ENCODE assay signal across 32 cellular contexts in the genomic region with DNA sequence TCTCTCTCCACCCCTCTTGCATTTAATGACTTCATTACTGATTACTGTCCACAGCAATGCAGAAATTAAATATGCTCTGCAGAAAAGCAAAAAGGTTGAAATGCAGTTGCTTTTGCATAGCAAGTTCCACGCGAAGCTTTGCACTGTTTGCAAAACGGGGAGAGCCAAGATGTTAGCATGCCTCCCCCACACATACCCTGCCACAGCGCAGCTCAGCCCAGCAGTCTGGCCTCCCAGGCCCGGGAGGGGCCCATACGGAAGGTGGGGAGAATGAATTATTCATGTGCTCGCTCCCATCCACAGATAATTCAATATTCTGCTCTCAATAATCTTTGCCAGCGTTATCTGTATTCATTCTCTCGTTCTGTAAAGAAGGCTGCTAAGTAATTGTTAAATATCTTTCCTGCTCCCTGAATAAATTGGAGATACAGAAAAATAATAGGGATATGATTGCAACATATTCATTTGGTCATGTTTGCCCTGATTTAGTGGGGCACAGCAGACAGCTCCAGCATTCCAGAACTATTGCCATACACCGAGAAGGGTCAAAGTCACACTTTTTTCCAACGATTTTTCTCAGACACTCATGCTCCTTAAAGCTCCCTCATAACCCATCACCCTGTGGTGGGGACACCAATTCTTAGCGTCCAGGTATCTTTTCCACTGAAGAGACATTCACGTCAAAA.
"Had no signal": no experiment of that assay in that cellular context is flagged by ENCODE, and none has a peak within 500 bp of the region (broad histone marks: within the 10 kb centered on the region; RNA-seq: fewer than 3 reads in every experiment).

No MANE protein-coding gene starts in this region.

- H3K9me3 Mint-ChIP-seq: activated CD4-positive, alpha-beta memory T cell treated with anti-CD3 and anti-CD28 coated beads for 36 hours; activated CD4-positive, alpha-beta T cell treated with anti-CD3 and anti-CD28 coated beads, Interleukin-2, amount 10 ng/mL, durations not matched to agents 24 days and 14 days; activated naive CD4-positive, alpha-beta T cell treated with anti-CD3 and anti-CD28 coated beads, Interleukin-2, amount 10 ng/mL, durations not matched to agents 7 days and 5 days; activated naive CD8-positive, alpha-beta T cell treated with anti-CD3 and anti-CD28 coated beads, Interleukin-2, amount 10 ng/mL, durations not matched to agents 7 days and 5 days; activated T-helper 1 cell treated with anti-CD3 and anti-CD28 coated beads, Interleukin-12 subunit alpha, Interleukin-12 subunit beta, Interleukin-2, Interleukin-4 antibody, amounts not matched to agents 30 ng/mL and 10 ng/mL and 1 ng/mL, durations not matched to agents 14 hours and 24 hours and 36 hours; activated T-helper 2 cell treated with anti-CD3 and anti-CD28 coated beads, Interferon-gamma antibody, Interleukin-2, Interleukin-4, amounts not matched to agents 10 μg/mL and 5 μg/mL and 100 μg/mL, durations not matched to agents 14 hours and 24 hours and 36 hours had no signal

- H3K36me3 Mint-ChIP-seq: activated CD4-positive, alpha-beta memory T cell treated with anti-CD3 and anti-CD28 coated beads for 36 hours; activated CD8-positive, alpha-beta memory T cell treated with anti-CD3 and anti-CD28 coated beads, Interleukin-2, amount 10 ng/mL, durations not matched to agents 7 days and 5 days; activated naive CD4-positive, alpha-beta T cell treated with anti-CD3 and anti-CD28 coated beads, Interleukin-2, amount 10 ng/mL, durations not matched to agents 7 days and 5 days; activated naive CD4-positive, alpha-beta T cell treated with anti-CD3 and anti-CD28 coated beads, Interleukin-2, amount 50 U/mL, for 72 hours; activated naive CD8-positive, alpha-beta T cell treated with anti-CD3 and anti-CD28 coated beads, Interleukin-2, amount 10 ng/mL, durations not matched to agents 7 days and 5 days; brain had no signal

- H3K27ac ChIP-seq: ascending aorta, breast epithelium, cardiac muscle cell, colonic mucosa, epithelial cell of prostate, esophagus squamous epithelium, gastroesophageal sphincter had no signal

- H3K27me3 Mint-ChIP-seq: activated CD4-positive, alpha-beta memory T cell treated with anti-CD3 and anti-CD28 coated beads for 36 hours; activated CD4-positive, alpha-beta T cell treated with anti-CD3 and anti-CD28 coated beads for 36 hours; activated CD4-positive, alpha-beta T cell treated with anti-CD3 and anti-CD28 coated beads, Interleukin-2, amount 10 ng/mL, durations not matched to agents 24 days and 14 days; activated CD8-positive, alpha-beta memory T cell treated with anti-CD3 and anti-CD28 coated beads, Interleukin-2, amount 10 ng/mL, durations not matched to agents 7 days and 5 days; activated naive CD8-positive, alpha-beta T cell treated with anti-CD3 and anti-CD28 coated beads, Interleukin-2, amount 10 ng/mL, durations not matched to agents 7 days and 5 days had no signal

- H3K9me3 ChIP-seq: ascending aorta, breast epithelium, colonic mucosa, esophagus squamous epithelium, gastroesophageal sphincter had no signal

- H3K36me3 ChIP-seq: ascending aorta, breast epithelium, cardiac muscle cell, colonic mucosa, esophagus squamous epithelium, gastroesophageal sphincter had no signal

- H3K4me3 ChIP-seq: ascending aorta, breast epithelium, cardiac muscle cell, colonic mucosa, esophagus squamous epithelium, gastroesophageal sphincter had no signal

- DNase-seq: activated CD4-positive, alpha-beta memory T cell treated with anti-CD3 and anti-CD28 coated beads for 36 hours; activated CD4-positive, alpha-beta T cell treated with anti-CD3 and anti-CD28 coated beads for 36 hours; activated CD4-positive, alpha-beta T cell treated with anti-CD3 and anti-CD28 coated beads, Interleukin-2, amount 10 ng/mL, durations not matched to agents 24 days and 14 days; activated CD4-positive, CD25-positive, alpha-beta regulatory T cell; activated CD4-positive, CD25-positive, alpha-beta regulatory T cell treated with anti-CD3 and anti-CD28 coated beads, Interleukin-2, amount 50 U/mL, for 72 hours; activated CD8-positive, alpha-beta memory T cell treated with anti-CD3 and anti-CD28 coated beads, Interleukin-2, amount 10 ng/mL, durations not matched to agents 7 days and 5 days; activated CD8-positive, alpha-beta memory T cell treated with anti-CD3 and anti-CD28 coated beads, Interleukin-2, amount 50 U/mL, for 4 hours; activated CD8-positive, alpha-beta T cell treated with anti-CD3 and anti-CD28 coated beads, Interleukin-2, amount 10 ng/mL, durations not matched to agents 7 days and 5 days; activated effector memory CD4-positive, alpha-beta T cell treated with anti-CD3 and anti-CD28 coated beads, Interleukin-2, amount 50 U/mL, for 16 hours; activated naive CD4-positive, alpha-beta T cell; activated naive CD4-positive, alpha-beta T cell treated with anti-CD3 and anti-CD28 coated beads, Interleukin-2, amount 10 ng/mL, durations not matched to agents 7 days and 5 days; activated naive CD8-positive, alpha-beta T cell treated with anti-CD3 and anti-CD28 coated beads, Interleukin-2, amount 10 ng/mL, durations not matched to agents 7 days and 5 days; activated T-cell treated with anti-CD3 and anti-CD28 coated beads, Interleukin-2, amount 50 U/mL, for 1 hour; activated T-cell treated with anti-CD3 and anti-CD28 coated beads, Interleukin-2, amount 50 U/mL, for 48 hours; central memory CD4-positive, alpha-beta T cell; cerebellar nuclear complex; colonic mucosa; effector CD8-positive, alpha-beta T cell; esophagus squamous epithelium; foreskin melanocyte; T-helper 2 cell had no signal

- H3K4me3 Mint-ChIP-seq: activated CD4-positive, alpha-beta memory T cell treated with anti-CD3 and anti-CD28 coated beads for 36 hours; activated CD4-positive, alpha-beta T cell treated with anti-CD3 and anti-CD28 coated beads for 36 hours; activated CD4-positive, alpha-beta T cell treated with anti-CD3 and anti-CD28 coated beads, Interleukin-2, amount 10 ng/mL, durations not matched to agents 24 days and 14 days; activated CD8-positive, alpha-beta memory T cell treated with anti-CD3 and anti-CD28 coated beads, Interleukin-2, amount 10 ng/mL, durations not matched to agents 7 days and 5 days; activated CD8-positive, alpha-beta T cell treated with anti-CD3 and anti-CD28 coated beads, Interleukin-2, amount 10 ng/mL, durations not matched to agents 7 days and 5 days; activated naive CD4-positive, alpha-beta T cell treated with anti-CD3 and anti-CD28 coated beads, Interleukin-2, amount 10 ng/mL, durations not matched to agents 7 days and 5 days; activated naive CD8-positive, alpha-beta T cell treated with anti-CD3 and anti-CD28 coated beads, Interleukin-2, amount 10 ng/mL, durations not matched to agents 7 days and 5 days; activated T-helper 1 cell treated with anti-CD3 and anti-CD28 coated beads, Interleukin-12 subunit alpha, Interleukin-12 subunit beta, Interleukin-2, Interleukin-4 antibody, amounts not matched to agents 30 ng/mL and 10 ng/mL and 1 ng/mL, durations not matched to agents 14 hours and 24 hours and 36 hours; brain had no signal

- H3K27ac Mint-ChIP-seq: activated CD4-positive, alpha-beta memory T cell treated with anti-CD3 and anti-CD28 coated beads for 36 hours; activated CD4-positive, alpha-beta T cell treated with anti-CD3 and anti-CD28 coated beads for 36 hours; activated CD4-positive, alpha-beta T cell treated with anti-CD3 and anti-CD28 coated beads, Interleukin-2, amount 10 ng/mL, durations not matched to agents 24 days and 14 days; activated CD8-positive, alpha-beta memory T cell treated with anti-CD3 and anti-CD28 coated beads, Interleukin-2, amount 10 ng/mL, durations not matched to agents 7 days and 5 days; activated CD8-positive, alpha-beta T cell treated with anti-CD3 and anti-CD28 coated beads, Interleukin-2, amount 10 ng/mL, durations not matched to agents 7 days and 5 days; activated naive CD4-positive, alpha-beta T cell treated with anti-CD3 and anti-CD28 coated beads, Interleukin-2, amount 10 ng/mL, durations not matched to agents 7 days and 5 days; activated naive CD4-positive, alpha-beta T cell treated with anti-CD3 and anti-CD28 coated beads, Interleukin-2, amount 50 U/mL, for 72 hours; activated naive CD8-positive, alpha-beta T cell treated with anti-CD3 and anti-CD28 coated beads, Interleukin-2, amount 10 ng/mL, durations not matched to agents 7 days and 5 days; activated T-helper 1 cell treated with anti-CD3 and anti-CD28 coated beads, Interleukin-12 subunit alpha, Interleukin-12 subunit beta, Interleukin-2, Interleukin-4 antibody, amounts not matched to agents 30 ng/mL and 10 ng/mL and 1 ng/mL, durations not matched to agents 14 hours and 24 hours and 36 hours; activated T-helper 2 cell treated with anti-CD3 and anti-CD28 coated beads, Interferon-gamma antibody, Interleukin-2, Interleukin-4, amounts not matched to agents 10 μg/mL and 5 μg/mL and 100 μg/mL, durations not matched to agents 14 hours and 24 hours and 36 hours had no signal

- H3K27me3 ChIP-seq: ascending aorta, breast epithelium, cardiac muscle cell, colonic mucosa had no signal

- H3K4me1 ChIP-seq: ascending aorta, breast epithelium, colonic mucosa, esophagus squamous epithelium, gastroesophageal sphincter had no signal

- FAIRE-seq: endometrium, endothelial cell of umbilical vein had no signal

- ATAC-seq: activated CD4-positive, alpha-beta T cell treated with anti-CD3 and anti-CD28 coated beads for 36 hours; activated CD8-positive, alpha-beta memory T cell treated with anti-CD3 and anti-CD28 coated beads, Interleukin-2, amount 10 ng/mL, durations not matched to agents 7 days and 5 days; activated CD8-positive, alpha-beta T cell treated with anti-CD3 and anti-CD28 coated beads, Interleukin-2, amount 10 ng/mL, durations not matched to agents 7 days and 5 days; activated naive CD4-positive, alpha-beta T cell treated with anti-CD3 and anti-CD28 coated beads, Interleukin-2, amount 50 U/mL, for 72 hours; gastroesophageal sphincter had no signal
